ENCODE assay signal across 21 cellular contexts in genomic region chr7:7499892-7500291, GRCh38. TPM values are rescaled to one million over a fixed set of nuclear protein-coding genes. Genes with fewer than 3 reads are reported as not detected.
A peak's percentile ranks its signal among the peaks of the same experiment; 100 is the strongest.
DNase-seq lines count a peak whose midpoint lies in the region; ATAC-seq, FAIRE-seq and TF ChIP-seq lines count a peak whose summit lies in the region.
"Had no signal": no experiment of that assay in that cellular context is flagged by ENCODE, and none has a peak within 500 bp of the region (broad histone marks: within the 10 kb centered on the region; RNA-seq: fewer than 3 reads in every experiment).

No MANE protein-coding gene starts in this region.

- CTCF ChIA-PET in A549 (lab: Yijun Ruan, JAX) = interaction anchor here (1.3 to 1.7 kb wide), 4 partner anchors 11 to 76 kb away, joined by 3 to 5 read pairs (median 4); no protein-coding TSS in a partner anchor

- no peak for DNase-seq in A549 (ENCODE audit: low read depth in 1 of 2, low spot score in 1 of 2)
- DNase-seq in D721Med (ENCODE audit: insufficient read length, low spot score) = no peak
- no peak for DNase-seq in left lobe of liver (ENCODE audit: low spot score)
- DNase-seq in globus pallidus (ENCODE audit: low spot score) = no peak
- DNase-seq in MV-4-11 (lab: John Stamatoyannopoulos, UW) = no peak
- no peak for DNase-seq in Peyer's patch
- DNase-seq: ACHN; AML-193; CD4-positive, alpha-beta T cell; CD8-positive, alpha-beta memory T cell; COR-L47; DMS79 treated with DMSO at 0.1 percent for 48 hours; GF-D8 had no signal

- no peak for TF ChIP-seq CTCF in A549 (IDR thresholded peaks at IDR 0.05)
- no peak for TF ChIP-seq CTCF in D721Med (IDR thresholded peaks at IDR 0.05; ENCODE audit: insufficient read depth, missing control alignments)
- TF ChIP-seq CTCF in neutrophil (IDR thresholded peaks at IDR 0.05) = no peak
- TF ChIP-seq CTCF in Peyer's patch (IDR thresholded peaks at IDR 0.05) = no peak

- ATAC-seq in A549 = no peak
- peak; percentile 55 for ATAC-seq in left lobe of liver
- no peak for ATAC-seq in HG03439 (IDR thresholded peaks at IDR 0.05; ENCODE audit: unreplicated experiment)

- no peaks in the 10 kb centered on the region for H3K9me3 ChIP-seq in A549
- H3K9me3 ChIP-seq in neutrophil = no peaks in the 10 kb centered on the region
- H3K9me3 ChIP-seq in Peyer's patch = no peaks in the 10 kb centered on the region

- no peak for TF ChIP-seq EP300 in A549 (IDR thresholded peaks at IDR 0.05)

- FAIRE-seq in A549 (lab: Jason Lieb, UNC) (peak; percentile 68), D721Med (lab: Jason Lieb, UNC) (peak; percentile 63)
- FAIRE-seq: GM12891, GM19239 had no signal

- no peak for TF ChIP-seq POLR2A in A549 (IDR thresholded peaks at IDR 0.05; ENCODE audit: low read length)
- TF ChIP-seq POLR2A in Peyer's patch (IDR thresholded peaks at IDR 0.05) = no peak

- H3K4me1 ChIP-seq in A549 (no peaks in the 10 kb centered on the region), neutrophil (ENCODE audit: control insufficient read depth in 1 of 2, insufficient read depth in 1 of 2, low read depth in 1 of 2, low read length in 1 of 2) (peaks cover 13% of the 10 kb centered on the region in 2 experiments), Peyer's patch (no peaks in the 10 kb centered on the region)
- H3K4me1 ChIP-seq: BLaER1 treated with 17β-estradiol and CSF1 and Interleukin-3, amounts not matched to agents 10 nM and 100 nM had no signal

- H3K27me3 ChIP-seq in neutrophil = no peaks in the 10 kb centered on the region
- no peaks in the 10 kb centered on the region for H3K27me3 ChIP-seq in Peyer's patch
- H3K27me3 ChIP-seq: BLaER1 treated with 17β-estradiol and CSF1 and Interleukin-3, amounts not matched to agents 10 nM and 100 nM had no signal

- POLR2A ChIA-PET in A549 (lab: Yijun Ruan, JAX) = no interaction called here

- no peak overlapping the region for H3K27ac ChIP-seq in A549
- peak overlapping the region; percentile 4 for H3K27ac ChIP-seq in neutrophil
- no peak overlapping the region for H3K27ac ChIP-seq in Peyer's patch
- H3K27ac ChIP-seq: 22Rv1; BLaER1 treated with 17β-estradiol and CSF1 and Interleukin-3, amounts not matched to agents 10 nM and 100 nM; C4-2B had no signal

- no peak overlapping the region for H3K4me2 ChIP-seq in A549
- H3K4me2 ChIP-seq: BLaER1 treated with 17β-estradiol and CSF1 and Interleukin-3, amounts not matched to agents 10 nM and 100 nM had no signal

- WGBS in A549 (ENCODE audit: missing lambda C conversion rate) = 23% methylated on average over 2 of the region's 2 CpGs

- TF ChIP-seq RAD21 in A549 (conservative IDR thresholded peaks at IDR 0.05 in 1 of 2, IDR thresholded peaks at IDR 0.05 in 1 of 2) = no peak

- H3K36me3 ChIP-seq in neutrophil (no peaks in the 10 kb centered on the region), Peyer's patch (no peaks in the 10 kb centered on the region)
- H3K36me3 ChIP-seq: BLaER1 treated with 17β-estradiol and CSF1 and Interleukin-3, amounts not matched to agents 10 nM and 100 nM had no signal

- H3K4me3 ChIP-seq in A549 (no peak overlapping the region), neutrophil (ENCODE audit: low read depth in 1 of 2, low read length in 1 of 2) (no peak overlapping the region), Peyer's patch (no peak overlapping the region)
- H3K4me3 ChIP-seq: BLaER1 treated with 17β-estradiol and CSF1 and Interleukin-3, amounts not matched to agents 10 nM and 100 nM had no signal

TF ChIP-seq in A549, 52 proteins besides CTCF, POLR2A, EP300 and RAD21:
- TF ChIP-seq PHF8 (IDR thresholded peaks at IDR 0.05; ENCODE audit: borderline replicate concordance, low read depth) (no peak), ESRRA (IDR thresholded peaks at IDR 0.05; ENCODE audit: borderline replicate concordance, low read length) (no peak), HES2 (IDR thresholded peaks at IDR 0.05) (no peak), E2F6 (IDR thresholded peaks at IDR 0.05; ENCODE audit: borderline replicate concordance, low read depth) (no peak), CBX2 (IDR thresholded peaks at IDR 0.05; ENCODE audit: borderline replicate concordance, low read depth) (no peak), CHD4 (IDR thresholded peaks at IDR 0.05; ENCODE audit: borderline replicate concordance) (no peak)
- TF ChIP-seq, protein P1, sequence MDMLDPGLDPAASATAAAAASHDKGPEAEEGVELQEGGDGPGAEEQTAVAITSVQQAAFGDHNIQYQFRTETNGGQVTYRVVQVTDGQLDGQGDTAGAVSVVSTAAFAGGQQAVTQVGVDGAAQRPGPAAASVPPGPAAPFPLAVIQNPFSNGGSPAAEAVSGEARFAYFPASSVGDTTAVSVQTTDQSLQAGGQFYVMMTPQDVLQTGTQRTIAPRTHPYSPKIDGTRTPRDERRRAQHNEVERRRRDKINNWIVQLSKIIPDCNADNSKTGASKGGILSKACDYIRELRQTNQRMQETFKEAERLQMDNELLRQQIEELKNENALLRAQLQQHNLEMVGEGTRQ (IDR thresholded peaks at IDR 0.05) = no peak
- TF ChIP-seq, protein P2, sequence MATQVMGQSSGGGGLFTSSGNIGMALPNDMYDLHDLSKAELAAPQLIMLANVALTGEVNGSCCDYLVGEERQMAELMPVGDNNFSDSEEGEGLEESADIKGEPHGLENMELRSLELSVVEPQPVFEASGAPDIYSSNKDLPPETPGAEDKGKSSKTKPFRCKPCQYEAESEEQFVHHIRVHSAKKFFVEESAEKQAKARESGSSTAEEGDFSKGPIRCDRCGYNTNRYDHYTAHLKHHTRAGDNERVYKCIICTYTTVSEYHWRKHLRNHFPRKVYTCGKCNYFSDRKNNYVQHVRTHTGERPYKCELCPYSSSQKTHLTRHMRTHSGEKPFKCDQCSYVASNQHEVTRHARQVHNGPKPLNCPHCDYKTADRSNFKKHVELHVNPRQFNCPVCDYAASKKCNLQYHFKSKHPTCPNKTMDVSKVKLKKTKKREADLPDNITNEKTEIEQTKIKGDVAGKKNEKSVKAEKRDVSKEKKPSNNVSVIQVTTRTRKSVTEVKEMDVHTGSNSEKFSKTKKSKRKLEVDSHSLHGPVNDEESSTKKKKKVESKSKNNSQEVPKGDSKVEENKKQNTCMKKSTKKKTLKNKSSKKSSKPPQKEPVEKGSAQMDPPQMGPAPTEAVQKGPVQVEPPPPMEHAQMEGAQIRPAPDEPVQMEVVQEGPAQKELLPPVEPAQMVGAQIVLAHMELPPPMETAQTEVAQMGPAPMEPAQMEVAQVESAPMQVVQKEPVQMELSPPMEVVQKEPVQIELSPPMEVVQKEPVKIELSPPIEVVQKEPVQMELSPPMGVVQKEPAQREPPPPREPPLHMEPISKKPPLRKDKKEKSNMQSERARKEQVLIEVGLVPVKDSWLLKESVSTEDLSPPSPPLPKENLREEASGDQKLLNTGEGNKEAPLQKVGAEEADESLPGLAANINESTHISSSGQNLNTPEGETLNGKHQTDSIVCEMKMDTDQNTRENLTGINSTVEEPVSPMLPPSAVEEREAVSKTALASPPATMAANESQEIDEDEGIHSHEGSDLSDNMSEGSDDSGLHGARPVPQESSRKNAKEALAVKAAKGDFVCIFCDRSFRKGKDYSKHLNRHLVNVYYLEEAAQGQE (IDR thresholded peaks at IDR 0.05) = no peak

RNA-seq across cellular contexts. Expression of gene COL28A1, which starts 35.8 kb away (rescaled TPM):
- polyA plus RNA-seq in A549 (2011; rRNA removed) (0.08 and 0.13 TPM in 2 replicates), A549 (2017; fragmentation: RNase III; extraction: RNeasy Plus Mini Kit Qiagen cat#74134 plus additional on column Dnase treatment) (0.14 to 0.22 TPM (median 0.17 TPM) in 3 replicates)
- 0.04 and 0.11 TPM in 2 replicates for polyA plus RNA-seq in A549 (2012; cell fraction: cytosol; rRNA removed)
- 0.09 and 0.12 TPM in 2 replicates for polyA plus RNA-seq in A549 (2012; cell fraction: nucleus; rRNA removed)
- polyA minus RNA-seq in A549 (2011; rRNA and poly(A)+ RNA removed) = 0.17 TPM in 1 of 2 replicates, not detected in the other
- total RNA-seq in left lobe of liver (0.58 TPM), Peyer's patch (1 to 10 TPM; 1.4 to 5.8 (median 1.9) TPM)
- total RNA-seq: A172; CD8-positive, alpha-beta memory T cell had no signal
- polyA plus RNA-seq: CD8-positive, alpha-beta memory T cell had no signal
